In genomic region chr7:141053626-141054025, GRCh38 we compare ENCODE assay signal across 8 cellular contexts. TPM values are rescaled to one million over a fixed set of nuclear protein-coding genes. Genes with fewer than 3 reads are reported as not detected.
A peak's percentile ranks its signal among the peaks of the same experiment; 100 is the strongest.
DNase-seq lines count a peak whose midpoint lies in the region; ATAC-seq, FAIRE-seq and TF ChIP-seq lines count a peak whose summit lies in the region.

No MANE protein-coding gene starts in this region.

- DNase-seq in Caki2 (ENCODE audit: low read depth), result peak; percentile 78
- DNase-seq in NCI-H774 (lab: John Stamatoyannopoulos, UW), result peak; percentile 34
- DNase-seq in activated T-cell treated with anti-CD3 and anti-CD28 coated beads, Interleukin-2, amount 50 U/mL, for 48 hours, result peak; percentile 49 to 66
- peak; percentile 45 for DNase-seq in natural killer cell
- no peak for DNase-seq in KG1 (lab: John Stamatoyannopoulos, UW)
- no peak for DNase-seq in NCI-H226
- no peak for DNase-seq in GM12892 (ENCODE audit: insufficient read length)

- intact Hi-C loops in natural killer cell (cut with micrococcal nuclease), result no loop called here

- no peaks in the 10 kb centered on the region for H3K36me3 Mint-ChIP-seq in natural killer cell

- no peak for TF ChIP-seq POLR2A in GM12892 (IDR thresholded peaks at IDR 0.05; ENCODE audit: low read depth, low read length)

- peaks cover 8 to 12% of the 10 kb centered on the region in 2 donors for H3K27me3 Mint-ChIP-seq in natural killer cell (ENCODE audit: low read depth in 2 of 2)

- no peak for TF ChIP-seq CTCF in natural killer cell (IDR thresholded peaks at IDR 0.05)

- in situ Hi-C loops in Caki2 (cut with HindIII; ENCODE audit: low pct_unique_long_range_greater_than_20kb, low sequenced_read_pairs), result no loop called here

- peaks cover 17 to 18% of the 10 kb centered on the region in 2 donors for H3K4me1 Mint-ChIP-seq in natural killer cell

- peak overlapping the region; percentile 77 to 78 for H3K27ac Mint-ChIP-seq in natural killer cell

- FAIRE-seq in GM12892 (lab: Jason Lieb, UNC), result no peak

- ATAC-seq in natural killer cell, result peak; percentile 92 to 95 (median 94)
- ATAC-seq in GM21526 (IDR thresholded peaks at IDR 0.05; ENCODE audit: low FRiP score, unreplicated experiment), result no peak

- no peaks in the 10 kb centered on the region for H3K9me3 Mint-ChIP-seq in natural killer cell

- peak overlapping the region; percentile 52 for H3K4me3 Mint-ChIP-seq in natural killer cell

RNA-seq across cellular contexts. Expression of gene TMEM178B, which starts 20.2 kb away (rescaled TPM):
- 9.5 and 15.9 TPM in 2 replicates for total RNA-seq in Caki2 (2014; rRNA removed; shearing (Covaris generic); ENCODE audit: low replicate concordance)
- total RNA-seq in natural killer cell, result not detected
- polyA plus RNA-seq in GM12892 (2012; ENCODE audit: missing spikeins), result 0.61 TPM

RNA-seq across cellular contexts. Expression of gene MRPS33, which starts 38.9 kb away (rescaled TPM):
- total RNA-seq in Caki2 (2014; rRNA removed; shearing (Covaris generic); ENCODE audit: low replicate concordance), result 60.0 and 72.5 TPM in 2 replicates
- total RNA-seq in natural killer cell, result 10 to 100 TPM; 12.8 to 14.1 (median 13.7) TPM
- 140 TPM for polyA plus RNA-seq in GM12892 (2012; ENCODE audit: missing spikeins)

Comparison
In these comparisons a context has a peak if more than half of its experiments do, and no peak if none do; other contexts are left out.
1. DNase-seq: peak in Caki2 (single experiment), NCI-H774 (single experiment), activated T-cell treated with anti-CD3 and anti-CD28 coated beads, Interleukin-2, amount 50 U/mL, for 48 hours (2 of 2) and natural killer cell (single experiment); none in KG1 (single experiment), NCI-H226 (single experiment) and GM12892 (single experiment).
2. RNA of gene TMEM178B, which starts 20.2 kb away (total RNA-seq): 9.5 to 15.9 TPM in Caki2; not detected in natural killer cell; every median in the first group is over 10 times any median in the second.